Comparison of ENCODE assay signal across 8 cellular contexts in genomic region chr4:153152453-153153338, GRCh38. TPM values are rescaled to one million over a fixed set of nuclear protein-coding genes. Genes with fewer than 3 reads are reported as not detected.
DNase-seq lines count a peak whose midpoint lies in the region; ATAC-seq, FAIRE-seq and TF ChIP-seq lines count a peak whose summit lies in the region.

No MANE protein-coding gene starts in this region.

- intact Hi-C loops in tibial artery (cut with DNase I; ENCODE audit: low total_unique reads) = no loop called here

- H3K27ac ChIP-seq in HUES48 (ENCODE audit: low read depth, low read length) (peak overlapping the region; percentile 33), tibial artery (peak overlapping the region; percentile 17 to 26)

- H3K4me3 ChIP-seq in HUES48 (ENCODE audit: low read depth, low read length) (peak overlapping the region; percentile 63), tibial artery (peak overlapping the region; percentile 57 to 60)

- peak; percentile 11 for ATAC-seq in GM19372 (IDR thresholded peaks at IDR 0.05; ENCODE audit: low read depth, unreplicated experiment)

- H3K27me3 ChIP-seq in HUES48 (ENCODE audit: control insufficient read depth, insufficient read depth, low read length) (peaks cover 67% of the 10 kb centered on the region), tibial artery (no peaks in the 10 kb centered on the region)

- H3K4me1 ChIP-seq in HUES48 (ENCODE audit: control insufficient read depth, insufficient read depth, low read length) (peaks cover 33% of the 10 kb centered on the region), tibial artery (peaks cover 0 to 21% (median 13%) of the 10 kb centered on the region in 4 donors)

- no peak for FAIRE-seq in frontal cortex (lab: Jason Lieb, UNC)

- no peak for TF ChIP-seq CTCF in tibial artery (IDR thresholded peaks at IDR 0.05)

- DNase-seq in AG08396 (ENCODE audit: low spot score) (peak; percentile 20), OCI-M1 (lab: John Stamatoyannopoulos, UW) (peak; percentile 88), frontal cortex (ENCODE audit: low spot score in 2 of 2) (peak; percentile 22 to 53), occipital lobe (lab: John Stamatoyannopoulos, UW) (peak; percentile 64), tibial artery (peak in 1 of 2 donors; percentile 33)
- peak; percentile 48 for DNase-seq in activated effector memory CD4-positive, alpha-beta T cell treated with Interleukin-2 at 50 U/mL for 16 hours

- no peak overlapping the region for H3K9ac ChIP-seq in HUES48 (ENCODE audit: low read depth, low read length)

- H3K9me3 ChIP-seq in HUES48 (ENCODE audit: control insufficient read depth, insufficient read depth, low read length) (no peaks in the 10 kb centered on the region), tibial artery (no peaks in the 10 kb centered on the region)

- no peaks in the 10 kb centered on the region for H3K36me3 ChIP-seq in HUES48 (ENCODE audit: control insufficient read depth, insufficient read depth, low read length)
- H3K36me3 ChIP-seq in tibial artery = no peaks in the 10 kb centered on the region

RNA-seq across cellular contexts. Expression of gene TRIM2, which starts 51.5 kb away (rescaled TPM):
- total RNA-seq in frontal cortex (1,036 TPM), occipital lobe (990 TPM)
